Comparison of ENCODE assay signal across 1 cellular context in the genomic region with DNA sequence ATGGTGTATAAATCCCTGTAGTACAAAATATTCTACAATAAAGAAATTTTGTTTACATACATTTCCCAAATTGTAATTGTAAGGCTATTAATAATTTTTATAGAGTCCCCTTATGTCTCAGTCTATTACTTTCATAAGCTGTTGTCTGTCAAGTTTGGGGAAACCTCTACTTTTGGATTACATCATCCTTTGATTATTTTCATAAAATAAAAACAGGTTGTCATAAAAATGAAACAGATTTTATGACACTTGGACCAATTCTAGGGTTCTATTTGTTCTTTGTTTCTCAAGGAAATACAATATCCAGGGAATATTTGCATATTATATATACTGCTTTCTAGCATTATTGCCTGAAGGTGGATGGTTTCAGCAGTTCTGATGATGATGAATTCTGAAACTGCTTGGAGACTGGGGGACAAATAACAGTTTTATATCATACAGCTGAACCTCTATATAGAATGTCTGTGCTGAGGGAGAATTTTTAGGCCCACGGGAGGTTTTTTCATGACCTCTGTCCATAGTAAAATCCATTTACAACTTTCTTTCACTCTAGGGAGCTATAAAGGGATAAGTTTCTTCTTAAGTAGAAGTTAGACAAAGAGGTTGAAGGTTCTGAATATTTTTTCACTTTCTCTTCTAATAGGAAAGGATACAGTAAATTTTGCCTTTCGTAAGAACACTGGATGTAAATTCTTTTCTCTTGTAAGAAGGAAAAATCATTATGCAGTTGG.
A peak's percentile ranks its signal among the peaks of the same experiment; 100 is the strongest.
TF ChIP-seq lines count a peak whose summit lies in the region.

No MANE protein-coding gene starts in this region.

TF ChIP-seq in K562, 482 proteins besides CTCF, POLR2A, EP300 and RAD21:
- TF ChIP-seq HSF4 (CRISPR knock-in tag; IDR thresholded peaks at IDR 0.05; ENCODE audit: borderline replicate concordance) (no peak), KLF13 (tag; IDR thresholded peaks at IDR 0.05; ENCODE audit: borderline replicate concordance, low read depth) (no peak), CEBPG (CRISPR knock-in tag; IDR thresholded peaks at IDR 0.05) (no peak), CEBPG (tag; conservative IDR thresholded peaks at IDR 0.05 in 1 of 2, IDR thresholded peaks at IDR 0.05 in 1 of 2) (0 out of 4 replicates have a peak, but pooled peaks of 1 of the 2 experiments have one; percentile 25), ZNF197 (CRISPR knock-in tag; IDR thresholded peaks at IDR 0.05; ENCODE audit: low read depth) (no peak), TOE1 (IDR thresholded peaks at IDR 0.05; ENCODE audit: borderline replicate concordance) (no peak), TOE1 (CRISPR knock-in tag; IDR thresholded peaks at IDR 0.05; ENCODE audit: borderline replicate concordance, low read depth) (no peak), ZZZ3 (IDR thresholded peaks at IDR 0.05) (no peak), ZFX (CRISPR knock-in tag; IDR thresholded peaks at IDR 0.05) (no peak), MEIS2 (IDR thresholded peaks at IDR 0.05; ENCODE audit: partially characterized antibody) (no peak), TAL1 (IDR thresholded peaks at IDR 0.05) (no peak)
- TF ChIP-seq, protein P1, sequence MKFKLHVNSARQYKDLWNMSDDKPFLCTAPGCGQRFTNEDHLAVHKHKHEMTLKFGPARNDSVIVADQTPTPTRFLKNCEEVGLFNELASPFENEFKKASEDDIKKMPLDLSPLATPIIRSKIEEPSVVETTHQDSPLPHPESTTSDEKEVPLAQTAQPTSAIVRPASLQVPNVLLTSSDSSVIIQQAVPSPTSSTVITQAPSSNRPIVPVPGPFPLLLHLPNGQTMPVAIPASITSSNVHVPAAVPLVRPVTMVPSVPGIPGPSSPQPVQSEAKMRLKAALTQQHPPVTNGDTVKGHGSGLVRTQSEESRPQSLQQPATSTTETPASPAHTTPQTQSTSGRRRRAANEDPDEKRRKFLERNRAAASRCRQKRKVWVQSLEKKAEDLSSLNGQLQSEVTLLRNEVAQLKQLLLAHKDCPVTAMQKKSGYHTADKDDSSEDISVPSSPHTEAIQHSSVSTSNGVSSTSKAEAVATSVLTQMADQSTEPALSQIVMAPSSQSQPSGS (CRISPR knock-in tag; IDR thresholded peaks at IDR 0.05), result no peak
- TF ChIP-seq, protein P2, sequence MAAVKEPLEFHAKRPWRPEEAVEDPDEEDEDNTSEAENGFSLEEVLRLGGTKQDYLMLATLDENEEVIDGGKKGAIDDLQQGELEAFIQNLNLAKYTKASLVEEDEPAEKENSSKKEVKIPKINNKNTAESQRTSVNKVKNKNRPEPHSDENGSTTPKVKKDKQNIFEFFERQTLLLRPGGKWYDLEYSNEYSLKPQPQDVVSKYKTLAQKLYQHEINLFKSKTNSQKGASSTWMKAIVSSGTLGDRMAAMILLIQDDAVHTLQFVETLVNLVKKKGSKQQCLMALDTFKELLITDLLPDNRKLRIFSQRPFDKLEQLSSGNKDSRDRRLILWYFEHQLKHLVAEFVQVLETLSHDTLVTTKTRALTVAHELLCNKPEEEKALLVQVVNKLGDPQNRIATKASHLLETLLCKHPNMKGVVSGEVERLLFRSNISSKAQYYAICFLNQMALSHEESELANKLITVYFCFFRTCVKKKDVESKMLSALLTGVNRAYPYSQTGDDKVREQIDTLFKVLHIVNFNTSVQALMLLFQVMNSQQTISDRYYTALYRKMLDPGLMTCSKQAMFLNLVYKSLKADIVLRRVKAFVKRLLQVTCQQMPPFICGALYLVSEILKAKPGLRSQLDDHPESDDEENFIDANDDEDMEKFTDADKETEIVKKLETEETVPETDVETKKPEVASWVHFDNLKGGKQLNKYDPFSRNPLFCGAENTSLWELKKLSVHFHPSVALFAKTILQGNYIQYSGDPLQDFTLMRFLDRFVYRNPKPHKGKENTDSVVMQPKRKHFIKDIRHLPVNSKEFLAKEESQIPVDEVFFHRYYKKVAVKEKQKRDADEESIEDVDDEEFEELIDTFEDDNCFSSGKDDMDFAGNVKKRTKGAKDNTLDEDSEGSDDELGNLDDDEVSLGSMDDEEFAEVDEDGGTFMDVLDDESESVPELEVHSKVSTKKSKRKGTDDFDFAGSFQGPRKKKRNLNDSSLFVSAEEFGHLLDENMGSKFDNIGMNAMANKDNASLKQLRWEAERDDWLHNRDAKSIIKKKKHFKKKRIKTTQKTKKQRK (IDR thresholded peaks at IDR 0.05; ENCODE audit: borderline replicate concordance, low read depth, low read length), result no peak
- TF ChIP-seq, protein P3, sequence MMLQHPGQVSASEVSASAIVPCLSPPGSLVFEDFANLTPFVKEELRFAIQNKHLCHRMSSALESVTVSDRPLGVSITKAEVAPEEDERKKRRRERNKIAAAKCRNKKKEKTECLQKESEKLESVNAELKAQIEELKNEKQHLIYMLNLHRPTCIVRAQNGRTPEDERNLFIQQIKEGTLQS (IDR thresholded peaks at IDR 0.05), result peak; percentile 59
- TF ChIP-seq, protein P3 (CRISPR knock-in tag; conservative IDR thresholded peaks at IDR 0.05), result no peak
- TF ChIP-seq, protein P4, sequence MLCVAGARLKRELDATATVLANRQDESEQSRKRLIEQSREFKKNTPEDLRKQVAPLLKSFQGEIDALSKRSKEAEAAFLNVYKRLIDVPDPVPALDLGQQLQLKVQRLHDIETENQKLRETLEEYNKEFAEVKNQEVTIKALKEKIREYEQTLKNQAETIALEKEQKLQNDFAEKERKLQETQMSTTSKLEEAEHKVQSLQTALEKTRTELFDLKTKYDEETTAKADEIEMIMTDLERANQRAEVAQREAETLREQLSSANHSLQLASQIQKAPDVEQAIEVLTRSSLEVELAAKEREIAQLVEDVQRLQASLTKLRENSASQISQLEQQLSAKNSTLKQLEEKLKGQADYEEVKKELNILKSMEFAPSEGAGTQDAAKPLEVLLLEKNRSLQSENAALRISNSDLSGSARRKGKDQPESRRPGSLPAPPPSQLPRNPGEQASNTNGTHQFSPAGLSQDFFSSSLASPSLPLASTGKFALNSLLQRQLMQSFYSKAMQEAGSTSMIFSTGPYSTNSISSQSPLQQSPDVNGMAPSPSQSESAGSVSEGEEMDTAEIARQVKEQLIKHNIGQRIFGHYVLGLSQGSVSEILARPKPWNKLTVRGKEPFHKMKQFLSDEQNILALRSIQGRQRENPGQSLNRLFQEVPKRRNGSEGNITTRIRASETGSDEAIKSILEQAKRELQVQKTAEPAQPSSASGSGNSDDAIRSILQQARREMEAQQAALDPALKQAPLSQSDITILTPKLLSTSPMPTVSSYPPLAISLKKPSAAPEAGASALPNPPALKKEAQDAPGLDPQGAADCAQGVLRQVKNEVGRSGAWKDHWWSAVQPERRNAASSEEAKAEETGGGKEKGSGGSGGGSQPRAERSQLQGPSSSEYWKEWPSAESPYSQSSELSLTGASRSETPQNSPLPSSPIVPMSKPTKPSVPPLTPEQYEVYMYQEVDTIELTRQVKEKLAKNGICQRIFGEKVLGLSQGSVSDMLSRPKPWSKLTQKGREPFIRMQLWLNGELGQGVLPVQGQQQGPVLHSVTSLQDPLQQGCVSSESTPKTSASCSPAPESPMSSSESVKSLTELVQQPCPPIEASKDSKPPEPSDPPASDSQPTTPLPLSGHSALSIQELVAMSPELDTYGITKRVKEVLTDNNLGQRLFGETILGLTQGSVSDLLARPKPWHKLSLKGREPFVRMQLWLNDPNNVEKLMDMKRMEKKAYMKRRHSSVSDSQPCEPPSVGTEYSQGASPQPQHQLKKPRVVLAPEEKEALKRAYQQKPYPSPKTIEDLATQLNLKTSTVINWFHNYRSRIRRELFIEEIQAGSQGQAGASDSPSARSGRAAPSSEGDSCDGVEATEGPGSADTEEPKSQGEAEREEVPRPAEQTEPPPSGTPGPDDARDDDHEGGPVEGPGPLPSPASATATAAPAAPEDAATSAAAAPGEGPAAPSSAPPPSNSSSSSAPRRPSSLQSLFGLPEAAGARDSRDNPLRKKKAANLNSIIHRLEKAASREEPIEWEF (CRISPR knock-in tag; IDR thresholded peaks at IDR 0.05), result no peak
